Comparison of ENCODE assay signal across 26 cellular contexts in the genomic region with DNA sequence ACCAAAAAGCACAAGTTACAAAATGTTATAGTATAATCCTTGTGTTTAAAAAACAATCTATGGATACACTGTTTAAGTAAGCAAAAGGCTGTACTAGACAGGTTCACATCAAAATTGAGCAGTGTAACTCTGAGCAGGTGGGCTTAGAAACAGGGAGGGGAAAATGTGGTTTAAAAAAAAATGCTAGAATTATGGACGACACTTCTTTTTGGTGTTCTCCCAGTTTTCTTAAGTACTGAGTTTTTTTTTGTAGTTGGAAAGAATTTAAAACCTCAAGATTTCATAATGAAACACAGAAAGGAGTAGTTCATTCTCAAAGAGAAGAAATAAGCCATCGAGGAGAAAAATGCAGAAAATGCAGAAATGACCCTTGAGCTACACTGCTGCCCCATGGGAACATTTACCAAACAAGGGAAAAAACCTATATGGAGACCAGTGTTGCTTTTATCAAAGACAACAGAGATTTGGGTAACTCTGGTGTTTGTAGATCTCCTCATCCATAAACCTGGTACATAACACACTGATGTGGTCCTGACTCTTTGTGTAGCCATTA.
"Had no signal": no experiment of that assay in that cellular context is flagged by ENCODE, and none has a peak within 500 bp of the region (broad histone marks: within the 10 kb centered on the region; RNA-seq: fewer than 3 reads in every experiment).

No MANE protein-coding gene starts in this region.

- H3K4me2 ChIP-seq: hepatocyte had no signal

- H2AFZ ChIP-seq: hepatocyte had no signal

- H3K4me1 ChIP-seq: lower lobe of right lung, prostate gland, spleen, suprapubic skin, tibial nerve had no signal

- H3K4me3 ChIP-seq: hepatocyte, lower lobe of right lung, pancreas, prostate gland, skin epidermis, spleen, suprapubic skin, thoracic aorta, tibial nerve, upper lobe of left lung, vagina had no signal

- H3K9me3 ChIP-seq: lower lobe of right lung, pancreas, prostate gland, spleen, suprapubic skin, thoracic aorta, tibial nerve, upper lobe of left lung, vagina had no signal

- DNase-seq: kidney glomerular epithelial cell; left cardiac atrium; lower lobe of right lung; mammary epithelial cell; mesenchymal stem cell; naive thymus-derived CD8-positive, alpha-beta T cell; nucleus accumbens; pancreas; posterior cingulate gyrus; retina; right cardiac atrium; spleen; stimulated activated CD4-positive, alpha-beta T cell treated with anti-CD3 and anti-CD28 coated beads, Interleukin-4, amount 100 ng/mL, for 24 hours; stimulated activated naive CD4-positive, alpha-beta T cell; upper lobe of left lung had no signal

- FAIRE-seq: keratinocyte, pancreas had no signal

- H3K27me3 ChIP-seq: hepatocyte, pancreas, suprapubic skin, tibial nerve, upper lobe of left lung, vagina had no signal

- H3K36me3 ChIP-seq: lower lobe of right lung, pancreas, prostate gland, spleen, suprapubic skin, thoracic aorta, tibial nerve, upper lobe of left lung, vagina had no signal

- H3K27ac ChIP-seq: hepatocyte, lower lobe of right lung, pancreas, prostate gland, skin epidermis, spleen, suprapubic skin, thoracic aorta, tibial nerve, upper lobe of left lung had no signal

- ATAC-seq: left cardiac atrium; left lobe of liver; lower lobe of right lung; naive thymus-derived CD8-positive, alpha-beta T cell; pancreas; right cardiac atrium; sciatic nerve; stimulated activated effector memory CD8-positive, alpha-beta T cell treated with anti-CD3 and anti-CD28 coated beads, Interleukin-12 subunit alpha, Interleukin-12 subunit beta, amount 100 ng/mL, for 72 hours had no signal
